In the genomic region with DNA sequence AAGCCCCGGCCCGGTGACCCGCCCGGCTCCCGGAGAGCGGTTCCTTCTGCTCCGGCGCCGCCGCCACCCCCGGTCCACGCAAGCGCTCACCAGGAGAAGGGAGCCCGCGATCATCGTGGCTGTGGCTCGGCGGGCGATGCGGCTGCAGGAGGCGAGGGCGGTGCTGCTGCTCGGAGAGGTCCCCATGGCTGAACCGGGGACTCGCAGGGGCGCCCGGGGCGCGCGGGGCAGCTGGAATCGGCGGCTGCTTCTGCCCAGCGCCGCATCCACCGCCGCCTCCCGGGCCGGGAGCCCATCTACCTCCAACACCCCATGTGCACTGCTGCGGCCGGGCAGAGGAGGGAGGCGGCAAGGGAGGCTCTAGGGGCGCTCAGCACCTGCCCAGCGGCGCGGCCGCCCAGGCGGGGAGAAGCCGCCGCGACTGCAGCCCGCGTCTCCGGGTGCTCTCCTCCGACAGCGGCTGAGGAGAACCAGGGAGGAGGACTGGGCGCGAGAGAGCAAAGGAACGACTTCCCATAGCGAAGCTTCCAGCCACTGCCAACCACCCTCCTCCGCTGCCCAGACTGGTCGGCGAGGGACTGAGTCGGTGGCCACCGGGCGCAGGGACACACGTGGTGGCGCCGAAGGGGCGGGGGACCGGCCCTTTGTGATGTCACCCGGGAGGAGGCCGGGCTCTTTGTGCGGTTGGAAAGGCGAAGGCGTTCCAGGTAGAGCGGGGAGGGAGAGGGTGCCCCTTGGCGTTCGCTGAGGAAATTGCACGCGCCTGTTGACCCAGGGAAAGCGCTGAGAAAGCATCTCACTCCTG, we compare ENCODE assay signal across 8 cellular contexts. TPM values are rescaled to one million over a fixed set of nuclear protein-coding genes. Genes with fewer than 3 reads are reported as not detected.
DNase-seq lines count a peak whose midpoint lies in the region; ATAC-seq and TF ChIP-seq lines count a peak whose summit lies in the region.

A gene with protein sequence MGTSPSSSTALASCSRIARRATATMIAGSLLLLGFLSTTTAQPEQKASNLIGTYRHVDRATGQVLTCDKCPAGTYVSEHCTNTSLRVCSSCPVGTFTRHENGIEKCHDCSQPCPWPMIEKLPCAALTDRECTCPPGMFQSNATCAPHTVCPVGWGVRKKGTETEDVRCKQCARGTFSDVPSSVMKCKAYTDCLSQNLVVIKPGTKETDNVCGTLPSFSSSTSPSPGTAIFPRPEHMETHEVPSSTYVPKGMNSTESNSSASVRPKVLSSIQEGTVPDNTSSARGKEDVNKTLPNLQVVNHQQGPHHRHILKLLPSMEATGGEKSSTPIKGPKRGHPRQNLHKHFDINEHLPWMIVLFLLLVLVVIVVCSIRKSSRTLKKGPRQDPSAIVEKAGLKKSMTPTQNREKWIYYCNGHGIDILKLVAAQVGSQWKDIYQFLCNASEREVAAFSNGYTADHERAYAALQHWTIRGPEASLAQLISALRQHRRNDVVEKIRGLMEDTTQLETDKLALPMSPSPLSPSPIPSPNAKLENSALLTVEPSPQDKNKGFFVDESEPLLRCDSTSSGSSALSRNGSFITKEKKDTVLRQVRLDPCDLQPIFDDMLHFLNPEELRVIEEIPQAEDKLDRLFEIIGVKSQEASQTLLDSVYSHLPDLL (minus strand): TSS at position 580 of the 805 bp plus-strand sequence. CDS start 394 bp downstream, at position 186.

- H3K4me1 ChIP-seq in stomach: peaks cover 0 to 47% (median 31%) of the 10 kb centered on the region in 4 donors

- H3K4me1 Mint-ChIP-seq in nephron progenitor cell: peaks cover 17% of the 10 kb centered on the region

- H3K36me3 Mint-ChIP-seq in nephron progenitor cell (ENCODE audit: low read depth): no peaks in the 10 kb centered on the region

- no peak for TF ChIP-seq EP300 in stomach (IDR thresholded peaks at IDR 0.05)

- H3K4me3 ChIP-seq in stomach: peak within 1 kb of the TSS; percentile 84 to 93 (median 88)

- TF ChIP-seq CTCF in nephron progenitor cell (IDR thresholded peaks at IDR 0.05) (peak; percentile 88), stomach (IDR thresholded peaks at IDR 0.05) (peak in 6 of 7 experiments; percentile 57 to 99 (median 97))

- H3K27ac ChIP-seq in stomach: peak within 1 kb of the TSS; percentile 91 to 95 (median 93)

- H3K27me3 ChIP-seq in stomach: peaks cover 0 to 17% (median 0%) of the 10 kb centered on the region in 3 donors

- peaks cover 17% of the 10 kb centered on the region for H3K9me3 Mint-ChIP-seq in nephron progenitor cell

- DNase-seq in EH (ENCODE audit: low read depth) (peak; percentile 83), Kasumi-1 (lab: John Stamatoyannopoulos, UW) (peak; percentile 88 to 94), RPMI8226 (peak; percentile 94), fibroblast of the conjunctiva (ENCODE audit: low read depth) (peak; percentile 84), nephron progenitor cell (peak; percentile 91), stomach (peak; percentile 94)
- DNase-seq in activated effector memory CD4-positive, alpha-beta T cell treated with Interleukin-2 at 50 U/mL for 16 hours: peak; percentile 39

- no peaks in the 10 kb centered on the region for H3K36me3 ChIP-seq in stomach

- intact Hi-C loops in stomach (cut with DNase I; ENCODE audit: low total_unique reads): loop anchor here (5.0 kb wide), 1 partner anchor 212 kb away; no protein-coding TSS in a partner anchor

- no peaks in the 10 kb centered on the region for H3K9me3 ChIP-seq in stomach

- no peaks in the 10 kb centered on the region for H3K27me3 Mint-ChIP-seq in nephron progenitor cell (ENCODE audit: low read depth, poor library complexity)

- WGBS in stomach, 5 donors: 0 to 1% (median 1%) methylated on average over 40 to 81 of the region's 81 CpGs

- ATAC-seq in GM21825 (IDR thresholded peaks at IDR 0.05; ENCODE audit: unreplicated experiment): peak; percentile 99

- H3K4me3 Mint-ChIP-seq in nephron progenitor cell: peak within 1 kb of the TSS; percentile 92

- peak in 2 of 4 donors; percentile 87 to 93 for TF ChIP-seq POLR2A in stomach (IDR thresholded peaks at IDR 0.05)

- no peak within 1 kb of the TSS for H3K27ac Mint-ChIP-seq in nephron progenitor cell

RNA-seq across cellular contexts. Expression of the gene that starts here (rescaled TPM):
- 100 to 1,000 TPM in 1 of 5 donors, 10 to 100 TPM in 4; 33.8 to 112 (median 56.7) TPM for total RNA-seq in stomach
- polyA plus RNA-seq in stomach: 10 to 100 TPM; 24.7 to 32.6 (median 26.7) TPM

Comparison
In these comparisons a context has a peak if more than half of its experiments do, and no peak if none do; other contexts are left out.
1. Peak in every context shown above with its lines: DNase-seq, ATAC-seq, H3K4me3 ChIP-seq and H3K27ac ChIP-seq.
2. DNase-seq: peak in every context shown above with its lines; median percentile 94 in RPMI8226; 94 in stomach; 91 in Kasumi-1; 91 in nephron progenitor cell; 84 in fibroblast of the conjunctiva; 83 in EH; 39 in activated effector memory CD4-positive, alpha-beta T cell treated with Interleukin-2 at 50 U/mL for 16 hours.